Comparison of ENCODE assay signal across 9 cellular contexts in genomic region chr17:2181206-2181983, GRCh38.
DNase-seq lines count a peak whose midpoint lies in the region; ATAC-seq and TF ChIP-seq lines count a peak whose summit lies in the region.
"Had no signal": no experiment of that assay in that cellular context is flagged by ENCODE, and none has a peak within 500 bp of the region (broad histone marks: within the 10 kb centered on the region; RNA-seq: fewer than 3 reads in every experiment).

No MANE protein-coding gene starts in this region.

- peaks cover 9% of the 10 kb centered on the region for H3K36me3 ChIP-seq in skeletal muscle satellite cell (ENCODE audit: insufficient read depth, low read length)

- H3K4me3 ChIP-seq in cardiac fibroblast (replicated peaks in 1 of 2; ENCODE audit: low read depth in 2 of 2, low read length in 2 of 2) (no peak overlapping the region), skeletal muscle satellite cell (ENCODE audit: low read length) (no peak overlapping the region)

- H3K4me1 ChIP-seq in skeletal muscle satellite cell (ENCODE audit: control insufficient read depth, insufficient read depth, low read length) = peaks cover 62% of the 10 kb centered on the region
- peaks cover 17% of the 10 kb centered on the region for H3K4me1 ChIP-seq in foreskin keratinocyte

- ATAC-seq in stimulated activated naive B cell treated with anti-CD40 and anti-IgM and Interleukin-4, amounts not matched to agents 10 μg/mL and 1 μg/mL and 100 μg/mL, for 72 hours (replicated peaks) = no peak
- no peak for ATAC-seq in foreskin keratinocyte
- no peak for ATAC-seq in HG02840 (IDR thresholded peaks at IDR 0.05; ENCODE audit: low FRiP score, unreplicated experiment)
- no peak for ATAC-seq in GM19328 (IDR thresholded peaks at IDR 0.05; ENCODE audit: unreplicated experiment)

- DNase-seq in GM04503 (ENCODE audit: low read depth) = peak; percentile 84
- peak; percentile 94 to 97 for DNase-seq in cardiac fibroblast (ENCODE audit: low read depth in 2 of 2)
- peak; percentile 96 for DNase-seq in iris pigment epithelial cell (ENCODE audit: low read depth)
- DNase-seq in stimulated activated naive B cell treated with anti-CD40 and anti-IgM and Interleukin-4, amounts not matched to agents 10 μg/mL and 1 μg/mL and 100 μg/mL, for 72 hours = no peak
- no peak for DNase-seq in foreskin keratinocyte

- no peak overlapping the region for H3K27ac ChIP-seq in foreskin keratinocyte
- H3K27ac ChIP-seq: HL-60 had no signal

- peak overlapping the region; percentile 69 for H3K4me2 ChIP-seq in skeletal muscle satellite cell (ENCODE audit: low read length)

- no peak for TF ChIP-seq CTCF in cardiac fibroblast (IDR thresholded peaks at IDR 0.05; ENCODE audit: low read depth, low read length)
- TF ChIP-seq CTCF in foreskin keratinocyte (conservative IDR thresholded peaks at IDR 0.05) = no peak

- H3K27me3 ChIP-seq in skeletal muscle satellite cell (ENCODE audit: control insufficient read depth, insufficient read depth, low read length) = no peaks in the 10 kb centered on the region
- no peaks in the 10 kb centered on the region for H3K27me3 ChIP-seq in foreskin keratinocyte

- H3K4me1 Mint-ChIP-seq in stimulated activated naive B cell treated with anti-CD40 and anti-IgM and Interleukin-4, amounts not matched to agents 10 μg/mL and 1 μg/mL and 100 μg/mL, for 72 hours = peaks cover 0 to 3% of the 10 kb centered on the region in 2 donors

- no peak overlapping the region for H3K4me3 Mint-ChIP-seq in stimulated activated naive B cell treated with anti-CD40 and anti-IgM and Interleukin-4, amounts not matched to agents 10 μg/mL and 1 μg/mL and 100 μg/mL, for 72 hours

- no peaks in the 10 kb centered on the region for H3K27me3 Mint-ChIP-seq in stimulated activated naive B cell treated with anti-CD40 and anti-IgM and Interleukin-4, amounts not matched to agents 10 μg/mL and 1 μg/mL and 100 μg/mL, for 72 hours

- H3K9me3 ChIP-seq in skeletal muscle satellite cell (replicated peaks; ENCODE audit: low read length) = no peaks in the 10 kb centered on the region

- H3K9ac ChIP-seq in skeletal muscle satellite cell (ENCODE audit: low read depth, low read length) = peak overlapping the region; percentile 51

- H3K27ac Mint-ChIP-seq in stimulated activated naive B cell treated with anti-CD40 and anti-IgM and Interleukin-4, amounts not matched to agents 10 μg/mL and 1 μg/mL and 100 μg/mL, for 72 hours = no peak overlapping the region

- H3K9me3 Mint-ChIP-seq in stimulated activated naive B cell treated with anti-CD40 and anti-IgM and Interleukin-4, amounts not matched to agents 10 μg/mL and 1 μg/mL and 100 μg/mL, for 72 hours = no peaks in the 10 kb centered on the region

- H3K36me3 Mint-ChIP-seq in stimulated activated naive B cell treated with anti-CD40 and anti-IgM and Interleukin-4, amounts not matched to agents 10 μg/mL and 1 μg/mL and 100 μg/mL, for 72 hours = peaks cover 58 to 70% of the 10 kb centered on the region in 2 donors

Comparison
In these comparisons a context has a peak if more than half of its experiments do, and no peak if none do; other contexts are left out.
1. DNase-seq: peak in GM04503 (single experiment), cardiac fibroblast (2 of 2) and iris pigment epithelial cell (single experiment); none in stimulated activated naive B cell treated with anti-CD40 and anti-IgM and Interleukin-4, amounts not matched to agents 10 μg/mL and 1 μg/mL and 100 μg/mL, for 72 hours (single experiment) and foreskin keratinocyte (0 of 2).